In the genomic region with DNA sequence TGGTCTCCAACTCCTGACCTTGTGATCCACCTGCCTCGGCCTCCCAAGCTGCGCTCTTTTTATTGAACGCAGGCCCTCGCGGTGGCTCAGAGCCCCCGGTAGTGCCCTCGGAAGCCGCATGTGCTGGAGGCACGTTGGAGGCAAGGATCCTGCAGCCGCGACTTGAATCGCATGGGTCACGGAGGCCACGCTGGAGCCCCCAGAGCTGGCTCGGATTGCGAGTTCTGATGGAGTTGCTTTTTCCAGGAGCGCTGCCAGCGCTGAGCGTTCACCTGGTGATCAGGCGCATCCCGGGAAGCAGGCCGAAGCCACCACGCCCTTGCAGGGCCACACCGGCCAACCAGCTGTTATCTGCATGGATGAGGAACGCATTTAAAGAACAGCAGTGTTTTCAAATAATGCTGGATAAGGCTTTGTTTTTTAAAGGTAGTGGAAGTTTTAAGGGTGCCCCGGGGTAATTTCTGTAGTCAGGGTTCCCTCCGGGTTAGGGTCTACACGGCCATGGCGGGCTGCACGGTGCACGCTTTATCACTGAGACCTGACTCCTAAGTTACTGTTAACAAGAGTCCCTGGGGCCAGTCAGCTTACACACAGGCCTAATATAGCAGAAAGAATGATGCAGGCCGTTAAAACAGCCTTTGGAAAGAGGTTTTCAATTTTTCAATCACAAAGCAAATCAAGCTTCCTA, we compare ENCODE assay signal across 16 cellular contexts. TPM values are rescaled to one million over a fixed set of nuclear protein-coding genes. Genes with fewer than 3 reads are reported as not detected.
DNase-seq lines count a peak whose midpoint lies in the region; ATAC-seq and TF ChIP-seq lines count a peak whose summit lies in the region.
"Had no signal": no experiment of that assay in that cellular context is flagged by ENCODE, and none has a peak within 500 bp of the region (broad histone marks: within the 10 kb centered on the region; RNA-seq: fewer than 3 reads in every experiment).

No MANE protein-coding gene starts in this region.

- H3K9me3 ChIP-seq in mammary epithelial cell (replicated peaks; ENCODE audit: insufficient read depth, low read length) (peaks cover 5% of the 10 kb centered on the region), spleen (peaks cover 0 to 20% (median 12%) of the 10 kb centered on the region in 8 donors)

- ATAC-seq in T-cell (replicated peaks in 1 of 4): no peak

- POLR2A ChIA-PET in MCF 10A (lab: Yijun Ruan, JAX): no interaction called here
- POLR2A ChIA-PET in T-cell (lab: Charles Lee): no interaction called here

- H3K27ac Mint-ChIP-seq in MCF 10A (ENCODE audit: low read depth, unreplicated experiment) (no peak overlapping the region), mesothelial cell of epicardium (peak overlapping the region; percentile 58), T-cell (peak overlapping the region in 1 of 2 donors; percentile 54)

- H3K9me3 Mint-ChIP-seq in MCF 10A (ENCODE audit: unreplicated experiment): peaks cover 3% of the 10 kb centered on the region
- peaks cover 8% of the 10 kb centered on the region for H3K9me3 Mint-ChIP-seq in mesothelial cell of epicardium
- no peaks in the 10 kb centered on the region for H3K9me3 Mint-ChIP-seq in T-cell

- H3K9ac ChIP-seq in mammary epithelial cell (ENCODE audit: insufficient read depth, low read length): no peak overlapping the region

- DNase-seq in mammary epithelial cell: no peak
- DNase-seq in MCF 10A (ENCODE audit: unreplicated experiment): no peak
- DNase-seq in dorsolateral prefrontal cortex: no peak
- DNase-seq in mesothelial cell of epicardium (ENCODE audit: low spot score in 2 of 2, unreplicated experiment in 2 of 2): no peak
- DNase-seq in spleen: no peak
- no peak for DNase-seq in A172 (ENCODE audit: low spot score)
- DNase-seq in T-cell: no peak
- DNase-seq in activated CD8-positive, alpha-beta memory T cell treated with anti-CD3 and anti-CD28 coated beads, Interleukin-2, amount 50 U/mL, for 48 hours: no peak
- DNase-seq: activated CD4-positive, alpha-beta T cell treated with anti-CD3 and anti-CD28 coated beads for 4 hours; activated effector memory CD4-positive, alpha-beta T cell treated with Interleukin-2 at 50 U/mL for 16 hours; NCI-H1436 treated with DMSO at 0.1 percent for 48 hours; Peyer's patch had no signal

- peak overlapping the region; percentile 37 for H2AFZ ChIP-seq in mammary epithelial cell (ENCODE audit: low read depth, low read length)

- 86% methylated on average over 24 of the region's 32 CpGs for WGBS in mammary epithelial cell (ENCODE audit: low coverage, missing lambda C conversion rate)
- 89 to 94% (median 93%) methylated on average over 23 to 32 of the region's 32 CpGs for WGBS in spleen, 5 donors

- TF ChIP-seq CTCF in mammary epithelial cell (conservative IDR thresholded peaks at IDR 0.05 in 1 of 2, IDR thresholded peaks at IDR 0.05 in 1 of 2; ENCODE audit: extremely low read depth in 1 of 2, insufficient read depth in 1 of 2, low read depth in 1 of 2, low read length in 2 of 2): no peak
- TF ChIP-seq CTCF in MCF 10A (IDR thresholded peaks at IDR 0.05; ENCODE audit: unreplicated experiment): no peak
- TF ChIP-seq CTCF in dorsolateral prefrontal cortex (IDR thresholded peaks at IDR 0.05 in 54 of 56, conservative IDR thresholded peaks at IDR 0.05 in 2 of 56; ENCODE audit: low read depth in 1 of 56, partially characterized antibody in 56 of 56): no peak
- no peak for TF ChIP-seq CTCF in mesothelial cell of epicardium (IDR thresholded peaks at IDR 0.05; ENCODE audit: unreplicated experiment)
- TF ChIP-seq CTCF in spleen (IDR thresholded peaks at IDR 0.05 in 8 of 11, conservative IDR thresholded peaks at IDR 0.05 in 3 of 11): no peak

- no peak overlapping the region for H3K4me3 ChIP-seq in mammary epithelial cell (replicated peaks in 1 of 3; ENCODE audit: insufficient read depth in 1 of 3, low read depth in 2 of 3, low read length in 3 of 3)
- H3K4me3 ChIP-seq in dorsolateral prefrontal cortex: peak overlapping the region in 2 of 59 donors; percentile 2 to 32
- no peak overlapping the region for H3K4me3 ChIP-seq in spleen
- H3K4me3 ChIP-seq: Peyer's patch had no signal

- no peak overlapping the region for H3K27ac ChIP-seq in mammary epithelial cell (ENCODE audit: insufficient read depth, low read depth, low read length)
- peak overlapping the region in 46 of 59 donors; percentile 0 to 98 (median 58) for H3K27ac ChIP-seq in dorsolateral prefrontal cortex
- peak overlapping the region in 5 of 8 donors; percentile 3 to 49 (median 26) for H3K27ac ChIP-seq in spleen
- H3K27ac ChIP-seq: C4-2B had no signal

- intact Hi-C loops in mammary epithelial cell (cut with micrococcal nuclease) (no loop called here), MCF 10A (cut with micrococcal nuclease) (no loop called here), dorsolateral prefrontal cortex (cut with DNase I) (no loop called here), spleen (cut with DNase I; ENCODE audit: low total_unique reads) (no loop called here)

- no peak for TF ChIP-seq POLR2A in spleen (IDR thresholded peaks at IDR 0.05)

- H3K4me1 Mint-ChIP-seq in MCF 10A (ENCODE audit: insufficient read depth, unreplicated experiment) (no peaks in the 10 kb centered on the region), mesothelial cell of epicardium (peaks cover 19% of the 10 kb centered on the region), T-cell (peaks cover 16 to 36% (median 27%) of the 10 kb centered on the region in 3 donors)

- BruUV-seq in mammary epithelial cell (replicated peaks; lab: Mats Ljungman, UMichigan) (no TSS peak), MCF 10A (replicated peaks; lab: Mats Ljungman, UMichigan) (no TSS peak)

- H3K79me2 ChIP-seq in mammary epithelial cell (ENCODE audit: insufficient read depth, low read length): no peaks in the 10 kb centered on the region

- H4K20me1 ChIP-seq in mammary epithelial cell (ENCODE audit: insufficient read depth, low read length): no peaks in the 10 kb centered on the region

- H3K36me3 Mint-ChIP-seq in MCF 10A (ENCODE audit: insufficient read depth, unreplicated experiment): no peaks in the 10 kb centered on the region
- H3K36me3 Mint-ChIP-seq in mesothelial cell of epicardium: peaks cover under 1% of the 10 kb centered on the region
- H3K36me3 Mint-ChIP-seq in T-cell: no peaks in the 10 kb centered on the region

- H3K27me3 Mint-ChIP-seq in MCF 10A (ENCODE audit: insufficient read depth, unreplicated experiment) (no peaks in the 10 kb centered on the region), mesothelial cell of epicardium (ENCODE audit: low read depth) (no peaks in the 10 kb centered on the region), T-cell (no peaks in the 10 kb centered on the region)

- no peak overlapping the region for H3K4me2 ChIP-seq in mammary epithelial cell (ENCODE audit: insufficient read depth, low read depth, low read length)

- dilution Hi-C loops in mammary epithelial cell (cut with HindIII; ENCODE audit: low sequenced_read_pairs): no loop called here

- in situ Hi-C loops in mammary epithelial cell (cut with MboI; ENCODE audit: low sequenced_read_pairs in 2 of 2): no loop called here

- CTCF ChIA-PET in mammary epithelial cell (lab: Charles Lee; ENCODE audit: low non-redundant PET) (no interaction called here), MCF 10A (lab: Yijun Ruan, JAX) (no interaction called here), T-cell (lab: Charles Lee) (no interaction called here)

- H3K27me3 ChIP-seq in mammary epithelial cell (ENCODE audit: insufficient read depth, low read length) (no peaks in the 10 kb centered on the region), dorsolateral prefrontal cortex (no peaks in the 10 kb centered on the region), spleen (replicated peaks in 1 of 7) (no peaks in the 10 kb centered on the region)
- H3K27me3 ChIP-seq: Peyer's patch, tibial nerve had no signal

- H3K4me3 Mint-ChIP-seq in MCF 10A (ENCODE audit: unreplicated experiment) (no peak overlapping the region), mesothelial cell of epicardium (no peak overlapping the region), T-cell (peak overlapping the region in 1 of 3 donors; percentile 13)

- H3K4me1 ChIP-seq in mammary epithelial cell (ENCODE audit: insufficient read depth, low read length) (no peaks in the 10 kb centered on the region), spleen (peaks cover 0 to 19% (median 9%) of the 10 kb centered on the region in 6 donors)
- H3K4me1 ChIP-seq: Peyer's patch had no signal

- H3K36me3 ChIP-seq in mammary epithelial cell (ENCODE audit: insufficient read depth, low read length): no peaks in the 10 kb centered on the region
- no peaks in the 10 kb centered on the region for H3K36me3 ChIP-seq in spleen
- H3K36me3 ChIP-seq: Peyer's patch had no signal

RNA-seq across cellular contexts. Expression of a gene that starts 6.2 kb away (rescaled TPM):
- 1 to 10 TPM in 1 of 2 donors, not detected in 1; 1.2 TPM for total RNA-seq in mammary epithelial cell
- 2.1 TPM for polyA plus RNA-seq in mammary epithelial cell
- polyA minus RNA-seq in mammary epithelial cell: 9.3 TPM
- total RNA-seq in MCF 10A (2022): not detected in 2 replicates
- 100 to 1,000 TPM; 128 to 991 (median 344) TPM for total RNA-seq in dorsolateral prefrontal cortex
- 0.27 TPM in 2 of 3 replicates, not detected in the other for total RNA-seq in mesothelial cell of epicardium
- total RNA-seq in spleen: 10 to 100 TPM; 10.9 to 45.7 (median 21.8) TPM
- 10 to 100 TPM in 2 of 3 donors, 1 to 10 TPM in 1; 9.7 to 46.0 (median 14.2) TPM for polyA plus RNA-seq in spleen
- not detected in 2 replicates for total RNA-seq in A172 (2014; rRNA removed; shearing (Covaris generic))
- 10 to 100 TPM in 2 of 5 donors, 1 to 10 TPM in 2, under 1 TPM in 1; 0.49 to 11.4 (median 8.9) TPM for total RNA-seq in T-cell
- total RNA-seq: M059J, myocyte had no signal

RNA-seq across cellular contexts. Expression of a gene that starts 36.8 kb away (rescaled TPM):
- total RNA-seq in mammary epithelial cell (100 to 1,000 TPM in 1 of 2 donors, 10 to 100 TPM in 1; 83.8 to 108 TPM), MCF 10A (2022) (60.2 and 62.2 TPM in 2 replicates), dorsolateral prefrontal cortex (100 to 1,000 TPM in 107 of 120 experiments, 10 to 100 TPM in 13; 91.1 to 161 (median 119) TPM), mesothelial cell of epicardium (80.0 to 85.5 TPM (median 84.4 TPM) in 3 replicates), spleen (100 to 1,000 TPM in 6 of 7 donors, 10 to 100 TPM in 1; 92.4 to 129 (median 115) TPM), T-cell (100 to 1,000 TPM; 145 to 258 (median 205) TPM)
- polyA plus RNA-seq in mammary epithelial cell (116 TPM), spleen (10 to 100 TPM; 57.8 to 75.5 (median 58.1) TPM)
- 42.8 TPM for polyA minus RNA-seq in mammary epithelial cell
- total RNA-seq in A172 (2014; rRNA removed; shearing (Covaris generic)): 118 and 130 TPM in 2 replicates
